8 cellular contexts compared by ENCODE assay signal in the genomic region with DNA sequence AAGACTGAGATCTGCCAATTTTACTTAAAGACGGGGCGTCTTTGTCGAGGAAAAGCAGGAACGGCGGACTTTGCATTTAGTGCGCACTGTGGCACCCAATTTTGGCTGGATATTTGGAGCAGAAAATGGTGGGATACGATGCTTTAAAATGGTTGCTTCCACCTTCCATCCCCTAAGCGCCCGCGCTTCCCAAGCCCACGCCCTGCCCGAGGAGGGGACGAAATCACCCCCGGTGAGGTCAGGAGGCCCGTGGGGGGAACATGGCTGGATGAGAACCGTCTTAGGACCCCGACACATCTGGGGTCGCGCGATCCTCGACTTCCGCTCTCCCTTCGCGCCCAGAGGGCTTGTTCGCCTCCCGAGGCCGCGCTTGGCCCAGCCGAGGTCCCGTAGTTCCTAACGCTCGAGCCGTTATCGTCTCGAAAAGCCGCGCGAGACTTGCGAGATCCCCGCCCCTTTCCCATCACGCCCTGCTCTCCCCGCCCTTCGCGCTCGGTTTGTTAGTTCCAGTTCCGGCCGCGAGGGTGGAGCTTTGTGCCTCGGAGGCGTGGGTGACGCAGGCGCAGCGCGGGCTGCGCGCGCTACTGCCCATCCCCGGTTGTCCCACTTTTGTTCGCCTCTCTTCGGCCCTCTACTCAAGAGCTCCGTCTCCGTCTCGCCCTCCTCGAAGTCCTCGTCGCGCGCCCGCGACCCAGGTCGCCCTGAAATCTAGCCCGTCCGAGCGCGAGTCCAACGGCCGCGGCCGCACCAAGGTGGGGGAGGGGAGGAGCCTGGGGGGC. TPM values are rescaled to one million over a fixed set of nuclear protein-coding genes. Genes with fewer than 3 reads are reported as not detected.
DNase-seq lines count a peak whose midpoint lies in the region; ATAC-seq, FAIRE-seq and TF ChIP-seq lines count a peak whose summit lies in the region.

A gene with protein sequence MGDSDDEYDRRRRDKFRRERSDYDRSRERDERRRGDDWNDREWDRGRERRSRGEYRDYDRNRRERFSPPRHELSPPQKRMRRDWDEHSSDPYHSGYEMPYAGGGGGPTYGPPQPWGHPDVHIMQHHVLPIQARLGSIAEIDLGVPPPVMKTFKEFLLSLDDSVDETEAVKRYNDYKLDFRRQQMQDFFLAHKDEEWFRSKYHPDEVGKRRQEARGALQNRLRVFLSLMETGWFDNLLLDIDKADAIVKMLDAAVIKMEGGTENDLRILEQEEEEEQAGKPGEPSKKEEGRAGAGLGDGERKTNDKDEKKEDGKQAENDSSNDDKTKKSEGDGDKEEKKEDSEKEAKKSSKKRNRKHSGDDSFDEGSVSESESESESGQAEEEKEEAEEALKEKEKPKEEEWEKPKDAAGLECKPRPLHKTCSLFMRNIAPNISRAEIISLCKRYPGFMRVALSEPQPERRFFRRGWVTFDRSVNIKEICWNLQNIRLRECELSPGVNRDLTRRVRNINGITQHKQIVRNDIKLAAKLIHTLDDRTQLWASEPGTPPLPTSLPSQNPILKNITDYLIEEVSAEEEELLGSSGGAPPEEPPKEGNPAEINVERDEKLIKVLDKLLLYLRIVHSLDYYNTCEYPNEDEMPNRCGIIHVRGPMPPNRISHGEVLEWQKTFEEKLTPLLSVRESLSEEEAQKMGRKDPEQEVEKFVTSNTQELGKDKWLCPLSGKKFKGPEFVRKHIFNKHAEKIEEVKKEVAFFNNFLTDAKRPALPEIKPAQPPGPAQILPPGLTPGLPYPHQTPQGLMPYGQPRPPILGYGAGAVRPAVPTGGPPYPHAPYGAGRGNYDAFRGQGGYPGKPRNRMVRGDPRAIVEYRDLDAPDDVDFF (plus strand): TSS at position 527 of the 779 bp plus-strand sequence. CDS start 488 bp downstream, outside the sequence.

- ATAC-seq in HG02840 (IDR thresholded peaks at IDR 0.05; ENCODE audit: low FRiP score, unreplicated experiment) (peak; percentile 89), heart left ventricle (peak; percentile 96 to 98 (median 96)), upper lobe of left lung (ENCODE audit: low FRiP score in 2 of 2) (peak; percentile 98)

- TF ChIP-seq POLR2A in GM12891 (IDR thresholded peaks at IDR 0.05; ENCODE audit: low read depth, low read length) = peak; percentile 94; the same call in 1 of the 2 replicates
- TF ChIP-seq POLR2A in adrenal gland (IDR thresholded peaks at IDR 0.05) = peak; percentile 79 to 95
- TF ChIP-seq POLR2A in heart left ventricle (IDR thresholded peaks at IDR 0.05) = peak; percentile 60 to 90
- peak; percentile 58 to 98 (median 96) for TF ChIP-seq POLR2A in upper lobe of left lung (IDR thresholded peaks at IDR 0.05)

- H3K27ac ChIP-seq in adrenal gland (peak within 1 kb of the TSS; percentile 90 to 98 (median 93)), heart left ventricle (peak within 1 kb of the TSS; percentile 89 to 99 (median 95)), upper lobe of left lung (peak within 1 kb of the TSS; percentile 92 to 98 (median 96))

- H3K27me3 ChIP-seq in adrenal gland (no peaks in the 10 kb centered on the region), heart left ventricle (no peaks in the 10 kb centered on the region), upper lobe of left lung (no peaks in the 10 kb centered on the region)

- 2 to 7% (median 3%) methylated on average over 30 to 79 of the region's 79 CpGs for WGBS in adrenal gland, 4 donors
- WGBS in heart left ventricle, 4 donors = 1 to 5% (median 2%) methylated on average over 27 to 79 of the region's 79 CpGs
- 4 to 5% methylated on average over 4 to 68 of the region's 79 CpGs for WGBS in upper lobe of left lung, 2 donors

- no peaks in the 10 kb centered on the region for H3K9me3 ChIP-seq in adrenal gland (replicated peaks in 1 of 3)
- H3K9me3 ChIP-seq in heart left ventricle = no peaks in the 10 kb centered on the region
- no peaks in the 10 kb centered on the region for H3K9me3 ChIP-seq in upper lobe of left lung

- H3K36me3 ChIP-seq in adrenal gland (replicated peaks in 1 of 2) (peaks cover 0 to 58% of the 10 kb centered on the region in 2 donors), heart left ventricle (peaks cover 0 to 74% (median 66%) of the 10 kb centered on the region in 9 donors), upper lobe of left lung (peaks cover 10 to 54% (median 21%) of the 10 kb centered on the region in 4 donors)

- peak in 1 of 4 donors; percentile 92 for TF ChIP-seq EP300 in upper lobe of left lung (IDR thresholded peaks at IDR 0.05)

- H3K4me1 ChIP-seq in adrenal gland (replicated peaks in 1 of 2) = peaks cover 17 to 43% of the 10 kb centered on the region in 2 donors
- H3K4me1 ChIP-seq in heart left ventricle = peaks cover 3 to 52% (median 37%) of the 10 kb centered on the region in 12 donors
- H3K4me1 ChIP-seq in upper lobe of left lung = peaks cover 28 to 35% (median 30%) of the 10 kb centered on the region in 4 donors

- FAIRE-seq in GM12891 (lab: Jason Lieb, UNC) = peak; percentile 100

- DNase-seq in GM12891 (ENCODE audit: insufficient read length, low spot score) = peak; percentile 98
- DNase-seq in NCI-H146 (lab: John Stamatoyannopoulos, UW) = peak; percentile 98
- peak; percentile 95 to 98 (median 96) for DNase-seq in T-helper 1 cell
- DNase-seq in adrenal gland = peak; percentile 98 to 99 (median 99)
- DNase-seq in heart left ventricle = peak; percentile 99
- DNase-seq in posterior cingulate gyrus = peak; percentile 98 to 100 (median 99)
- peak; percentile 97 to 98 for DNase-seq in upper lobe of left lung

- TF ChIP-seq CTCF in adrenal gland (IDR thresholded peaks at IDR 0.05) (peak; percentile 34 to 84 (median 76)), heart left ventricle (IDR thresholded peaks at IDR 0.05) (peak in 11 of 12 donors; percentile 15 to 58 (median 43)), upper lobe of left lung (IDR thresholded peaks at IDR 0.05) (peak; percentile 44 to 95 (median 90))

- intact Hi-C loops in adrenal gland (cut with DNase I) (no loop called here), heart left ventricle (cut with DNase I) (loop anchor here in 1 of 10 donors (1.0 kb wide), 1 partner anchor 14 kb away; no protein-coding TSS in a partner anchor), posterior cingulate gyrus (cut with DNase I) (loop anchor here (2.0 kb wide), 1 partner anchor 14 kb away; a partner anchor contains a TSS)

- H3K4me3 ChIP-seq in adrenal gland (peak within 1 kb of the TSS; percentile 71 to 99 (median 98)), heart left ventricle (peak within 1 kb of the TSS; percentile 60 to 100 (median 86)), upper lobe of left lung (peak within 1 kb of the TSS; percentile 93 to 100 (median 97))

TF ChIP-seq in GM12891, 5 proteins besides CTCF, POLR2A, EP300 and RAD21:
- peak; percentile 88 for TF ChIP-seq TAF1 (IDR thresholded peaks at IDR 0.05; ENCODE audit: low read depth, low read length)
- TF ChIP-seq POLR2AphosphoS5 (IDR thresholded peaks at IDR 0.05; ENCODE audit: low read depth, low read length) = peak; percentile 91
- peak; percentile 50 for TF ChIP-seq SPI1 (IDR thresholded peaks at IDR 0.05; ENCODE audit: low read depth, low read length)
- TF ChIP-seq PAX5 (IDR thresholded peaks at IDR 0.05; ENCODE audit: insufficient read depth, low read length, severe bottlenecking) = no peak
- TF ChIP-seq POU2F2 (IDR thresholded peaks at IDR 0.05; ENCODE audit: low read depth, low read length) = no peak; the same call in 1 of the 2 replicates

RNA-seq across cellular contexts. Expression of the gene that starts here (rescaled TPM):
- polyA plus RNA-seq in GM12891 (2012; ENCODE audit: low read depth, missing spikeins) = 138 TPM
- total RNA-seq in adrenal gland = 100 to 1,000 TPM in 4 of 8 donors, 10 to 100 TPM in 4; 44.0 to 156 (median 90.6) TPM
- polyA plus RNA-seq in adrenal gland = 100 to 1,000 TPM in 2 of 3 donors, 10 to 100 TPM in 1; 83.7 to 289 (median 226) TPM
- total RNA-seq in heart left ventricle = 10 to 100 TPM; 31.0 to 62.2 (median 49.5) TPM
- 10 to 100 TPM; 38.0 to 49.7 TPM for polyA plus RNA-seq in heart left ventricle
- total RNA-seq in upper lobe of left lung = 100 to 1,000 TPM in 4 of 6 donors, 10 to 100 TPM in 2; 57.9 to 324 (median 111) TPM

Comparison
In these comparisons a context has a peak if more than half of its experiments do, and no peak if none do; other contexts are left out.
1. Peak in every context shown above with its lines: DNase-seq, ATAC-seq, H3K4me3 ChIP-seq and H3K27ac ChIP-seq.